18 cellular contexts compared by ENCODE assay signal in genomic region chr2:6827516-6828298, GRCh38. TPM values are rescaled to one million over a fixed set of nuclear protein-coding genes. Genes with fewer than 3 reads are reported as not detected.
DNase-seq lines count a peak whose midpoint lies in the region; ATAC-seq and TF ChIP-seq lines count a peak whose summit lies in the region.
"Had no signal": no experiment of that assay in that cellular context is flagged by ENCODE, and none has a peak within 500 bp of the region (broad histone marks: within the 10 kb centered on the region; RNA-seq: fewer than 3 reads in every experiment).

No MANE protein-coding gene starts in this region.

- no peaks in the 10 kb centered on the region for H3K9me2 ChIP-seq in OCI-LY7 (ENCODE audit: insufficient read depth, low read length)

- H4K20me1 ChIP-seq in OCI-LY7 (ENCODE audit: insufficient read depth, low read length) (no peaks in the 10 kb centered on the region), smooth muscle cell (ENCODE audit: low read depth) (no peaks in the 10 kb centered on the region)

- no peaks in the 10 kb centered on the region for H3F3A ChIP-seq in smooth muscle cell (ENCODE audit: low read depth)

- DNase-seq in NCI-H2171 treated with DMSO at 0.1 percent for 48 hours (lab: John Stamatoyannopoulos, UW) (peak; percentile 35), NCI-H2171 (lab: John Stamatoyannopoulos, UW) (no peak), OCI-LY7 (ENCODE audit: low spot score) (no peak), fibroblast of peridontal ligament (ENCODE audit: extremely low read depth) (peak; percentile 14), smooth muscle cell (lab: John Stamatoyannopoulos, UW; ENCODE audit: unreplicated experiment) (no peak), NCI-H128 (lab: John Stamatoyannopoulos, UW; ENCODE audit: unreplicated experiment) (no peak)
- no peak for DNase-seq in activated T-cell treated with anti-CD3 and anti-CD28 coated beads, Interleukin-2, amount 50 U/mL, for 1 hour
- DNase-seq: activated CD4-positive, alpha-beta T cell treated with anti-CD3 and anti-CD28 coated beads for 4 hours; activated T-cell treated with anti-CD3 and anti-CD28 coated beads, Interleukin-2, amount 50 U/mL, for 24 hours; Calu3; lower lobe of right lung; nucleus accumbens; PC-9; spleen; stomach; T-helper 1 cell had no signal

- POLR2A ChIA-PET in OCI-LY7 (lab: Charles Lee), result no interaction called here

- TF ChIP-seq CTCF in OCI-LY7 (conservative IDR thresholded peaks at IDR 0.05; ENCODE audit: low read length), result no peak
- TF ChIP-seq CTCF in smooth muscle cell (IDR thresholded peaks at IDR 0.05; ENCODE audit: borderline replicate concordance, insufficient read depth, poor library complexity, severe bottlenecking), result no peak

- WGBS in smooth muscle cell (ENCODE audit: low lambda C conversion rate), result 37% methylated on average over 5 of the region's 5 CpGs

- H3K4me1 ChIP-seq in OCI-LY7 (ENCODE audit: insufficient read depth, low read length, poor library complexity, severe bottlenecking), result peaks cover 21% of the 10 kb centered on the region
- peaks cover 3% of the 10 kb centered on the region for H3K4me1 ChIP-seq in smooth muscle cell (ENCODE audit: low read depth)
- H3K4me1 ChIP-seq: HAP-1 had no signal

- peaks cover 16% of the 10 kb centered on the region for H3K9me3 ChIP-seq in OCI-LY7 (ENCODE audit: low read length)
- peaks cover 5% of the 10 kb centered on the region for H3K9me3 ChIP-seq in smooth muscle cell (replicated peaks; ENCODE audit: low read depth)
- H3K9me3 ChIP-seq: HAP-1 had no signal

- intact Hi-C loops in OCI-LY7 (cut with micrococcal nuclease; ENCODE audit: unreplicated experiment), result loop anchor here (2.0 to 10.0 kb wide), 4 partner anchors 37 to 475 kb away; no protein-coding TSS in a partner anchor

- H3K4me3 ChIP-seq in OCI-LY7 (ENCODE audit: low read depth, low read length, poor library complexity, severe bottlenecking), result no peak overlapping the region
- H3K4me3 ChIP-seq in smooth muscle cell, result no peak overlapping the region
- H3K4me3 ChIP-seq: HAP-1, lower lobe of right lung, PC-9, spleen, stomach had no signal

- no TSS peak for BruUV-seq in OCI-LY7 (replicated peaks; lab: Mats Ljungman, UMichigan)

- H3K36me3 ChIP-seq in OCI-LY7 (ENCODE audit: insufficient read depth, low read length) (no peaks in the 10 kb centered on the region), smooth muscle cell (ENCODE audit: low read depth) (no peaks in the 10 kb centered on the region)
- H3K36me3 ChIP-seq: HAP-1, lower lobe of right lung, spleen, stomach had no signal

- no peak for ATAC-seq in GM21619 (IDR thresholded peaks at IDR 0.05; ENCODE audit: unreplicated experiment)

- H3K27me3 ChIP-seq in smooth muscle cell (ENCODE audit: low read depth), result no peaks in the 10 kb centered on the region
- H3K27me3 ChIP-seq: spleen, stomach had no signal

- H2AFZ ChIP-seq in OCI-LY7 (ENCODE audit: low read length) (peak overlapping the region; percentile 80; the same call in 1 of the 2 replicates), smooth muscle cell (ENCODE audit: low read depth) (peak overlapping the region; percentile 88)
- H2AFZ ChIP-seq: PC-9 had no signal

- CTCF ChIA-PET in OCI-LY7 (lab: Charles Lee; ENCODE audit: unreplicated experiment), result interaction anchor here (1.3 kb wide), 2 partner anchors 30 to 36 kb away, joined by 3 read pairs; no protein-coding TSS in a partner anchor

- H3K4me2 ChIP-seq in OCI-LY7 (ENCODE audit: low read length) (peak overlapping the region; percentile 23; the same call in 1 of the 2 replicates), smooth muscle cell (peak overlapping the region; percentile 71)
- H3K4me2 ChIP-seq: PC-9 had no signal

- no peak overlapping the region for H3K9ac ChIP-seq in smooth muscle cell (ENCODE audit: low read depth)

- no peak overlapping the region for H3K27ac ChIP-seq in OCI-LY7 (ENCODE audit: low read depth, low read length, poor library complexity, severe bottlenecking)
- peak overlapping the region; percentile 48 for H3K27ac ChIP-seq in smooth muscle cell (ENCODE audit: low read depth)
- H3K27ac ChIP-seq: lower lobe of right lung, PC-9, stomach had no signal

- H3K79me2 ChIP-seq in OCI-LY7 (ENCODE audit: insufficient read depth, low read depth, low read length) (no peaks in the 10 kb centered on the region), smooth muscle cell (ENCODE audit: low read depth) (no peaks in the 10 kb centered on the region)

RNA-seq across cellular contexts. Expression of gene CMPK2, which starts 38.0 kb away (rescaled TPM):
- total RNA-seq in OCI-LY7 (2014; rRNA removed; shearing (Covaris generic)), result 0.28 TPM in 1 of 2 replicates, not detected in the other
- total RNA-seq in OCI-LY7 (2022) (0.72 and 0.99 TPM in 2 replicates), smooth muscle cell (0.31 TPM in 1 of 2 replicates, not detected in the other)
- polyA plus RNA-seq in smooth muscle cell, result 0.19 TPM in 1 of 2 replicates, not detected in the other
- total RNA-seq: PC-9 had no signal

RNA-seq across cellular contexts. Expression of gene RSAD2, which starts 49.9 kb away (rescaled TPM):
- not detected in 2 replicates for total RNA-seq in OCI-LY7 (2014; rRNA removed; shearing (Covaris generic))
- total RNA-seq in OCI-LY7 (2022), result not detected in 2 replicates
- total RNA-seq in smooth muscle cell, result not detected in 2 replicates
- polyA plus RNA-seq in smooth muscle cell, result not detected in 2 replicates
- total RNA-seq: PC-9 had no signal

Comparison
In these comparisons a context has a peak if more than half of its experiments do, and no peak if none do; other contexts are left out.
1. DNase-seq: peak in NCI-H2171 treated with DMSO at 0.1 percent for 48 hours (single experiment) and fibroblast of peridontal ligament (single experiment); none in NCI-H2171 (single experiment), OCI-LY7 (single experiment), smooth muscle cell (single experiment), NCI-H128 (single experiment) and activated T-cell treated with anti-CD3 and anti-CD28 coated beads, Interleukin-2, amount 50 U/mL, for 1 hour (single experiment).